Comparison of ENCODE assay signal across 7 cellular contexts in genomic region chr19:40612831-40613668, GRCh38. TPM values are rescaled to one million over a fixed set of nuclear protein-coding genes. Genes with fewer than 3 reads are reported as not detected.
A peak's percentile ranks its signal among the peaks of the same experiment; 100 is the strongest.
DNase-seq lines count a peak whose midpoint lies in the region; ATAC-seq and TF ChIP-seq lines count a peak whose summit lies in the region.

No MANE protein-coding gene starts in this region.

- no peaks in the 10 kb centered on the region for H3K9me2 ChIP-seq in GM23338 (ENCODE audit: insufficient read depth)

- H3K27me3 ChIP-seq in GM23338 (ENCODE audit: insufficient read depth), result peaks cover 45% of the 10 kb centered on the region

- H3K4me3 ChIP-seq in GM23338 (peak overlapping the region; percentile 96), SK-N-MC (peak overlapping the region; percentile 97)

- H3K9me3 Mint-ChIP-seq in GM23338, result no peaks in the 10 kb centered on the region; the same call in 1 of the 3 replicates
- no peaks in the 10 kb centered on the region for H3K9me3 Mint-ChIP-seq in activated naive CD8-positive, alpha-beta T cell treated with anti-CD3 and anti-CD28 coated beads, Interleukin-2, amount 50 U/mL, for 24 hours

- peaks cover 56% of the 10 kb centered on the region for H3K27me3 Mint-ChIP-seq in GM23338 (ENCODE audit: insufficient read depth, low read depth, poor library complexity)
- no peaks in the 10 kb centered on the region for H3K27me3 Mint-ChIP-seq in activated naive CD8-positive, alpha-beta T cell treated with anti-CD3 and anti-CD28 coated beads, Interleukin-2, amount 50 U/mL, for 24 hours

- no peaks in the 10 kb centered on the region for H3K36me3 ChIP-seq in GM23338 (ENCODE audit: insufficient read depth)
- H3K36me3 ChIP-seq in SK-N-MC (ENCODE audit: insufficient read depth, low read length), result peaks cover 11% of the 10 kb centered on the region; the same call in 1 of the 2 replicates

- peak overlapping the region; percentile 92 for H3K27ac ChIP-seq in GM23338 (ENCODE audit: low read depth)
- peak overlapping the region; percentile 95 for H3K27ac ChIP-seq in SK-N-MC

- peaks cover 5% of the 10 kb centered on the region for H4K20me1 ChIP-seq in GM23338 (replicated peaks; ENCODE audit: insufficient read depth)

- peak; percentile 93 for DNase-seq in GM23338 (ENCODE audit: low spot score)
- DNase-seq in SK-N-MC (ENCODE audit: low read depth, low spot score), result no peak
- DNase-seq in activated naive CD8-positive, alpha-beta T cell treated with anti-CD3 and anti-CD28 coated beads, Interleukin-2, amount 50 U/mL, for 24 hours, result peak; percentile 90
- DNase-seq in islet precursor cell, result peak; percentile 78
- DNase-seq in stimulated activated CD4-positive, alpha-beta T cell treated with anti-CD3 and anti-CD28 coated beads, TNF-alpha, amount 100 ng/mL, for 1 hour (ENCODE audit: low read depth in 3 of 3, low spot score in 1 of 3), result peak in 2 of 3 donors; percentile 57 to 79

- peak overlapping the region; percentile 86 for H3K9ac ChIP-seq in SK-N-MC (ENCODE audit: insufficient read length)

- peak overlapping the region; percentile 97 for H3K27ac Mint-ChIP-seq in GM23338
- peak overlapping the region; percentile 98 for H3K27ac Mint-ChIP-seq in activated naive CD8-positive, alpha-beta T cell treated with anti-CD3 and anti-CD28 coated beads, Interleukin-2, amount 50 U/mL, for 24 hours

- peaks cover 19% of the 10 kb centered on the region; the same call in 1 of the 2 replicates for H3F3A ChIP-seq in GM23338 (replicated peaks; ENCODE audit: low read depth)

- peak overlapping the region; percentile 96 for H2AFZ ChIP-seq in GM23338

- no peak for TF ChIP-seq CTCF in GM23338 (conservative IDR thresholded peaks at IDR 0.05; ENCODE audit: low read depth in 2 of 2)

- ATAC-seq in GM23338, result peak; percentile 44
- no peak for ATAC-seq in activated naive CD8-positive, alpha-beta T cell treated with anti-CD3 and anti-CD28 coated beads, Interleukin-2, amount 50 U/mL, for 24 hours
- no peak for ATAC-seq in HG02623 (IDR thresholded peaks at IDR 0.05; ENCODE audit: unreplicated experiment)
- no peak for ATAC-seq in HG03442 (IDR thresholded peaks at IDR 0.05; ENCODE audit: unreplicated experiment)

- H3K79me2 ChIP-seq in GM23338 (replicated peaks; ENCODE audit: insufficient read depth), result no peaks in the 10 kb centered on the region

- peak overlapping the region; percentile 99 for H3K4me2 ChIP-seq in GM23338

- peaks cover 11% of the 10 kb centered on the region; the same call in 1 of the 2 replicates for H3K4me1 ChIP-seq in GM23338 (ENCODE audit: insufficient read depth)

- H3K9me3 ChIP-seq in SK-N-MC (ENCODE audit: low read depth, low read length), result no peaks in the 10 kb centered on the region

- H3K36me3 Mint-ChIP-seq in GM23338 (ENCODE audit: low read depth), result peaks cover 8% of the 10 kb centered on the region; the same call in 2 of the 3 replicates
- peaks cover 13% of the 10 kb centered on the region for H3K36me3 Mint-ChIP-seq in activated naive CD8-positive, alpha-beta T cell treated with anti-CD3 and anti-CD28 coated beads, Interleukin-2, amount 50 U/mL, for 24 hours (ENCODE audit: low read depth)

- peak overlapping the region; percentile 88 for H3K4me3 Mint-ChIP-seq in GM23338
- peak overlapping the region; percentile 90 for H3K4me3 Mint-ChIP-seq in activated naive CD8-positive, alpha-beta T cell treated with anti-CD3 and anti-CD28 coated beads, Interleukin-2, amount 50 U/mL, for 24 hours

- H3K4me1 Mint-ChIP-seq in GM23338, result peaks cover 27% of the 10 kb centered on the region
- peaks cover 55% of the 10 kb centered on the region for H3K4me1 Mint-ChIP-seq in activated naive CD8-positive, alpha-beta T cell treated with anti-CD3 and anti-CD28 coated beads, Interleukin-2, amount 50 U/mL, for 24 hours

TF ChIP-seq in GM23338, 12 proteins besides CTCF, POLR2A, EP300 and RAD21:
- TF ChIP-seq POLR2AphosphoS5 (IDR thresholded peaks at IDR 0.05; ENCODE audit: low read depth), result peak; percentile 63
- no peak for TF ChIP-seq NANOG (IDR thresholded peaks at IDR 0.05; ENCODE audit: borderline replicate concordance)

RNA-seq across cellular contexts. Expression of gene LTBP4, which starts 11.9 kb away (rescaled TPM):
- total RNA-seq in GM23338 (2014; rRNA removed; shearing (Covaris generic)), result 53.2 and 65.0 TPM in 2 replicates
- 48.4 and 50.3 TPM in 2 replicates for polyA plus RNA-seq in GM23338 (2016; fragmentation: Nextera tagmentation; extraction: Ambion mirVana)

RNA-seq across cellular contexts. Expression of gene SHKBP1, which starts 36.4 kb away (rescaled TPM):
- 60.0 and 63.2 TPM in 2 replicates for total RNA-seq in GM23338 (2014; rRNA removed; shearing (Covaris generic))
- 69.8 and 74.6 TPM in 2 replicates for polyA plus RNA-seq in GM23338 (2016; fragmentation: Nextera tagmentation; extraction: Ambion mirVana)
